ENCODE assay signal across 8 cellular contexts in the genomic region with DNA sequence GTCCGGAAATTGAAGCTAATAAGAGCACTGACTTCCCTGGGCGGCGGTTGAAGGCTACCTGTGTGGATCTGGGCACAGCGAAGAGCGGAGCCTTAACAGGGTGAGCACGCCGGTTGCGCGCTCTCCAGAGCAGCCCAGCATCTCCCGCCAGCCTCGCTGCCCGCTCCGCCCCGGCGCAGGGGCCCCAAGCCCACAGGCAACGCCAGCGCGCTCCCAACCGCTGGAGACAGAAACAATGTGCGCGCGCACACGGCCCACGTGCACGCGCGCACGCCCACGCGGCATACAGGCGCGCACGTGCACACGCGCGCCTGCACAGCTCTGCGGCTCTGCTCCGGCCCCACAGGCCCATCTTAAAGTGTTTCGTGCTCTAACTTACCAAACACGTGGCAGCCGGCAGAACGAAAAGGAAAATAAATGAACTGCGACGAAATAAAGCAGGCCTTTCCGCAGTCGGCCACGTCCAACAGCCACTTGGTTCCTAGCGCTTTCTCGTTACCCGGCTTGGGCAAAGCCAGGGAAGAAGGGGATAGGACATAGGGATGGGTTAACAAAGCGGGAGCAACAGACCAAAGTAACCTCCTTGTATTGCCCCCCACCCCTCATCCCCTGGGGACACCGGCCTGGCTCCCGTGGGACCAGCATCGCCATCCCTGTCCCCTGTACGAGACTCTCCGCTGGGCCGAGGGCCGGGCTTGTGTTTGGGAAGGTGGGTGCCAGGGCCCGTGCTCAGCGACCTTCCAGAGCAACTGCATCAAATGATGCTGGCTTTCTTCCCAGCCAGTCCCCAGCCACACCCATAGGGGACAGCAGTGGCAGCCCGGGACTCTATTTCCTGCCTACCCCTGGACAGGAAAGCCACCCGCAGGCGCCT.
DNase-seq lines count a peak whose midpoint lies in the region; ATAC-seq and TF ChIP-seq lines count a peak whose summit lies in the region.

No MANE protein-coding gene starts in this region.

- TF ChIP-seq POLR2A in esophagus squamous epithelium (IDR thresholded peaks at IDR 0.05), result no peak

- peak overlapping the region; percentile 40 for H3K4me3 ChIP-seq in HL-60 (replicated peaks; ENCODE audit: insufficient read depth, low read length)
- peak overlapping the region; percentile 23 to 67 (median 43) for H3K4me3 ChIP-seq in esophagus squamous epithelium
- peak overlapping the region; percentile 45 to 65 for H3K4me3 ChIP-seq in mucosa of rectum (ENCODE audit: low read length in 2 of 2)

- TF ChIP-seq CTCF in HL-60 (IDR thresholded peaks at IDR 0.05; ENCODE audit: insufficient read depth, low read length), result no peak
- no peak for TF ChIP-seq CTCF in esophagus squamous epithelium (IDR thresholded peaks at IDR 0.05)

- H3K27ac ChIP-seq in HL-60 (replicated peaks) (no peak overlapping the region), esophagus squamous epithelium (peak overlapping the region in 1 of 4 donors; percentile 44), mucosa of rectum (ENCODE audit: low read depth in 2 of 2, low read length in 2 of 2) (no peak overlapping the region)

- intact Hi-C loops in esophagus squamous epithelium (cut with DNase I), result no loop called here

- no peaks in the 10 kb centered on the region for H3K9me3 ChIP-seq in ES-I3 (ENCODE audit: control insufficient read depth, insufficient read depth, low read length)
- H3K9me3 ChIP-seq in esophagus squamous epithelium, result no peaks in the 10 kb centered on the region
- no peaks in the 10 kb centered on the region for H3K9me3 ChIP-seq in mucosa of rectum (ENCODE audit: control insufficient read depth in 2 of 2, low read length in 2 of 2)

- 19 to 27% methylated on average over 18 to 28 of the region's 63 CpGs for WGBS in esophagus squamous epithelium, 2 donors

- peaks cover 15% of the 10 kb centered on the region; the same call in 1 of the 2 replicates for H3K4me1 ChIP-seq in ES-I3 (ENCODE audit: insufficient read depth, low read length)
- H3K4me1 ChIP-seq in esophagus squamous epithelium, result peaks cover 5 to 28% (median 6%) of the 10 kb centered on the region in 3 donors
- peaks cover 0 to 4% of the 10 kb centered on the region in 2 donors for H3K4me1 ChIP-seq in mucosa of rectum (ENCODE audit: control insufficient read depth in 2 of 2, insufficient read depth in 2 of 2, low read length in 2 of 2)

- DNase-seq in HL-60 (ENCODE audit: low read depth in 1 of 2, low spot score in 1 of 2), result peak; percentile 9 to 54
- DNase-seq in activated CD8-positive, alpha-beta memory T cell treated with anti-CD3 and anti-CD28 coated beads for 48 hours (ENCODE audit: low read depth in 2 of 3, low spot score in 2 of 3), result peak in 2 of 3 experiments; percentile 8 to 18
- no peak for DNase-seq in esophagus squamous epithelium (lab: John Stamatoyannopoulos, UW)
- DNase-seq in stimulated activated naive CD8-positive, alpha-beta T cell treated with anti-CD3 and anti-CD28 coated beads, Interleukin-15, Interleukin-2, amounts not matched to agents 100 U/mL and 50 U/mL, for 24 hours, result peak; percentile 51

- H3K9ac ChIP-seq in ES-I3 (ENCODE audit: low read depth, low read length) (peak overlapping the region; percentile 81), mucosa of rectum (ENCODE audit: low read depth in 1 of 2, low read length in 2 of 2) (peak overlapping the region in 1 of 2 donors; percentile 35)

- ATAC-seq in stimulated activated naive CD8-positive, alpha-beta T cell treated with anti-CD3 and anti-CD28 coated beads, Interleukin-15, Interleukin-2, amounts not matched to agents 100 U/mL and 50 U/mL, for 24 hours, result peak; percentile 75
- ATAC-seq in GM21737 (IDR thresholded peaks at IDR 0.05; ENCODE audit: unreplicated experiment) (no peak), HG03196 (IDR thresholded peaks at IDR 0.05; ENCODE audit: unreplicated experiment) (no peak)

- H3K36me3 ChIP-seq in ES-I3 (ENCODE audit: insufficient read depth, low read length) (no peaks in the 10 kb centered on the region), esophagus squamous epithelium (no peaks in the 10 kb centered on the region), mucosa of rectum (ENCODE audit: control insufficient read depth in 2 of 2, insufficient read depth in 2 of 2, low read length in 2 of 2) (no peaks in the 10 kb centered on the region)

- H3K27me3 ChIP-seq in HL-60 (ENCODE audit: insufficient read depth, poor library complexity, severe bottlenecking), result peaks cover 8% of the 10 kb centered on the region
- peaks cover 0 to 53% (median 0%) of the 10 kb centered on the region in 4 donors for H3K27me3 ChIP-seq in esophagus squamous epithelium
- H3K27me3 ChIP-seq in mucosa of rectum (ENCODE audit: control insufficient read depth in 2 of 2, insufficient read depth in 2 of 2, low read length in 2 of 2), result peaks cover 15 to 31% of the 10 kb centered on the region in 2 donors
